31 cellular contexts compared by ENCODE assay signal in the genomic region with DNA sequence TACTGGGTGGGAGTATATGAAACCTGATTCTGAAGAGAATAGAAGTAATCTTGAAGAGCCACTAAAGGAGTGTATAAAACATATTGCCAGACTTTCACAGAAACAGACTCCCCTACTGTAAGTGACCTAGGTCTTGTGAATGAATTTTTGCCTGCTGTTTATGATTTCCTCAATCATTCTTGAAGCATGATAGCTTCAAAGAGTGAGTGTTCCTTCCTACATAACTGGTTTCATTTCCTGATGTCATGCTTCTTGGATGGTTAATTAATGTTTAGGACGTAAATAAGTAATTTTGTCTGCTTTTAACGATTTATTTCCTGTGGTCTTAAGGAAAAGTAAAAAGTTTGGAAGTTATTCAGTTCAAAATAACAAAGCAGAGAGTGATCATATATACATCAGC.
"Had no signal": no experiment of that assay in that cellular context is flagged by ENCODE, and none has a peak within 500 bp of the region (broad histone marks: within the 10 kb centered on the region; RNA-seq: fewer than 3 reads in every experiment).

No MANE protein-coding gene starts in this region.

- H3K9me3 ChIP-seq: ascending aorta, heart left ventricle, left ventricle myocardium inferior, right lobe of liver, uterus had no signal

- H3K4me3 Mint-ChIP-seq: activated naive CD4-positive, alpha-beta T cell treated with anti-CD3 and anti-CD28 coated beads, Interleukin-2, amount 10 ng/mL, durations not matched to agents 7 days and 5 days; activated naive CD8-positive, alpha-beta T cell treated with anti-CD3 and anti-CD28 coated beads, Interleukin-2, amount 10 ng/mL, durations not matched to agents 7 days and 5 days; activated T-helper 1 cell treated with anti-CD3 and anti-CD28 coated beads, Interleukin-12 subunit alpha, Interleukin-12 subunit beta, Interleukin-2, Interleukin-4 antibody, amounts not matched to agents 30 ng/mL and 10 ng/mL and 1 ng/mL, durations not matched to agents 14 hours and 24 hours and 36 hours; brain; natural killer cell; stimulated activated effector memory CD8-positive, alpha-beta T cell treated with anti-CD3 and anti-CD28 coated beads, Interleukin-12 subunit alpha, Interleukin-12 subunit beta, amount 100 ng/mL, for 72 hours; stimulated activated naive CD8-positive, alpha-beta T cell treated with anti-CD3 and anti-CD28 coated beads, Interleukin-15, Interleukin-2, amounts not matched to agents 100 ng/mL and 50 ng/mL, for 24 hours; type B pancreatic cell had no signal

- H3K27ac ChIP-seq: ascending aorta, cardiac muscle cell, coronary artery, dorsolateral prefrontal cortex, heart left ventricle, left ventricle myocardium inferior, skin epidermis, uterus had no signal

- DNase-seq: activated CD4-positive, alpha-beta T cell treated with anti-CD3 and anti-CD28 coated beads for 4 hours; activated CD4-positive, alpha-beta T cell treated with anti-CD3 and anti-CD28 coated beads, Interleukin-2, amount 50 U/mL, for 48 hours; activated CD8-positive, alpha-beta memory T cell treated with anti-CD3 and anti-CD28 coated beads for 24 hours; activated gamma-delta T cell; activated naive CD4-positive, alpha-beta T cell treated with anti-CD3 and anti-CD28 coated beads, Interleukin-2, amount 10 ng/mL, durations not matched to agents 7 days and 5 days; activated naive CD8-positive, alpha-beta T cell treated with anti-CD3 and anti-CD28 coated beads, Interleukin-2, amount 10 ng/mL, durations not matched to agents 7 days and 5 days; cerebellar nuclear complex; dorsolateral prefrontal cortex; effector memory CD4-positive, alpha-beta T cell; erythroblast; heart left ventricle; hypothalamus; left ventricle myocardium inferior; mesendoderm; natural killer cell; posterior cingulate gyrus; right lobe of liver; stimulated activated CD4-positive, alpha-beta T cell treated with anti-CD3 and anti-CD28 coated beads, Interleukin-12 subunit alpha, Interleukin-12 subunit beta, amount 100 ng/mL, for 4 hours; stimulated activated CD4-positive, alpha-beta T cell treated with anti-CD3 and anti-CD28 coated beads, Interleukin-4, amount 100 ng/mL, for 1 hour; substantia nigra; uterus had no signal

- H3K9me3 Mint-ChIP-seq: brain, type B pancreatic cell had no signal

- H3K36me3 Mint-ChIP-seq: activated naive CD4-positive, alpha-beta T cell treated with anti-CD3 and anti-CD28 coated beads, Interleukin-2, amount 10 ng/mL, durations not matched to agents 7 days and 5 days; activated naive CD8-positive, alpha-beta T cell treated with anti-CD3 and anti-CD28 coated beads, Interleukin-2, amount 10 ng/mL, durations not matched to agents 7 days and 5 days; brain; natural killer cell; stimulated activated effector memory CD8-positive, alpha-beta T cell treated with anti-CD3 and anti-CD28 coated beads, Interleukin-12 subunit alpha, Interleukin-12 subunit beta, amount 100 ng/mL, for 72 hours had no signal

- H3K27me3 Mint-ChIP-seq: activated naive CD4-positive, alpha-beta T cell treated with anti-CD3 and anti-CD28 coated beads, Interleukin-2, amount 10 ng/mL, durations not matched to agents 7 days and 5 days; activated naive CD8-positive, alpha-beta T cell treated with anti-CD3 and anti-CD28 coated beads, Interleukin-2, amount 10 ng/mL, durations not matched to agents 7 days and 5 days; brain; stimulated activated naive CD8-positive, alpha-beta T cell treated with anti-CD3 and anti-CD28 coated beads, Interleukin-15, Interleukin-2, amounts not matched to agents 100 ng/mL and 50 ng/mL, for 24 hours; type B pancreatic cell had no signal

- H3K4me1 Mint-ChIP-seq: activated naive CD4-positive, alpha-beta T cell treated with anti-CD3 and anti-CD28 coated beads, Interleukin-2, amount 10 ng/mL, durations not matched to agents 7 days and 5 days; activated naive CD8-positive, alpha-beta T cell treated with anti-CD3 and anti-CD28 coated beads, Interleukin-2, amount 10 ng/mL, durations not matched to agents 7 days and 5 days; brain; natural killer cell; stimulated activated effector memory CD8-positive, alpha-beta T cell treated with anti-CD3 and anti-CD28 coated beads, Interleukin-12 subunit alpha, Interleukin-12 subunit beta, amount 100 ng/mL, for 72 hours had no signal

- H3K27ac Mint-ChIP-seq: activated naive CD4-positive, alpha-beta T cell treated with anti-CD3 and anti-CD28 coated beads, Interleukin-2, amount 10 ng/mL, durations not matched to agents 7 days and 5 days; activated naive CD8-positive, alpha-beta T cell treated with anti-CD3 and anti-CD28 coated beads, Interleukin-2, amount 10 ng/mL, durations not matched to agents 7 days and 5 days; activated T-helper 1 cell treated with anti-CD3 and anti-CD28 coated beads, Interleukin-12 subunit alpha, Interleukin-12 subunit beta, Interleukin-2, Interleukin-4 antibody, amounts not matched to agents 30 ng/mL and 10 ng/mL and 1 ng/mL, durations not matched to agents 14 hours and 24 hours and 36 hours; brain; natural killer cell; stimulated activated effector memory CD8-positive, alpha-beta T cell treated with anti-CD3 and anti-CD28 coated beads, Interleukin-12 subunit alpha, Interleukin-12 subunit beta, amount 100 ng/mL, for 72 hours; stimulated activated naive CD8-positive, alpha-beta T cell treated with anti-CD3 and anti-CD28 coated beads, Interleukin-15, Interleukin-2, amounts not matched to agents 100 ng/mL and 50 ng/mL, for 24 hours; type B pancreatic cell had no signal

- H3K36me3 ChIP-seq: ascending aorta, cardiac muscle cell, heart left ventricle, left ventricle myocardium inferior, uterus had no signal

- ATAC-seq: heart left ventricle; natural killer cell; stimulated activated effector memory CD8-positive, alpha-beta T cell treated with anti-CD3 and anti-CD28 coated beads, Interleukin-12 subunit alpha, Interleukin-12 subunit beta, amount 100 ng/mL, for 72 hours had no signal

- H3K4me3 ChIP-seq: ascending aorta, cardiac muscle cell, coronary artery, dorsolateral prefrontal cortex, heart left ventricle, left ventricle myocardium inferior, lung, right lobe of liver, skin epidermis, uterus had no signal

- H3K27me3 ChIP-seq: ascending aorta, cardiac muscle cell, heart left ventricle, right lobe of liver, uterus had no signal

- H3K4me1 ChIP-seq: ascending aorta, heart left ventricle, left ventricle myocardium inferior, uterus had no signal
